12 cellular contexts compared by ENCODE assay signal in genomic region chr1:209405183-209405823, GRCh38.
DNase-seq lines count a peak whose midpoint lies in the region; ATAC-seq, FAIRE-seq and TF ChIP-seq lines count a peak whose summit lies in the region.
"Had no signal": no experiment of that assay in that cellular context is flagged by ENCODE, and none has a peak within 500 bp of the region (broad histone marks: within the 10 kb centered on the region; RNA-seq: fewer than 3 reads in every experiment).

No MANE protein-coding gene starts in this region.

- no peak for ATAC-seq in CD8-positive, alpha-beta T cell
- ATAC-seq: body of pancreas had no signal

- POLR2A ChIA-PET in CD4-positive, alpha-beta memory T cell (lab: Charles Lee; ENCODE audit: partially characterized antibody): no interaction called here
- POLR2A ChIA-PET in CD8-positive, alpha-beta T cell (lab: Charles Lee): no interaction called here

- peak; percentile 81 for DNase-seq in ELR (ENCODE audit: low read depth)
- DNase-seq in NT2/D1 (ENCODE audit: low read depth, low spot score): peak; percentile 73
- DNase-seq in bronchial epithelial cell (ENCODE audit: low read depth): peak; percentile 69
- no peak for DNase-seq in mesothelial cell of epicardium (ENCODE audit: low spot score in 2 of 2, unreplicated experiment in 2 of 2)
- no peak for DNase-seq in islet precursor cell
- no peak for DNase-seq in NCI-H2196 treated with DMSO at 0.1 percent for 48 hours (lab: John Stamatoyannopoulos, UW; ENCODE audit: unreplicated experiment)
- DNase-seq in CD4-positive, alpha-beta memory T cell: no peak
- DNase-seq in CD8-positive, alpha-beta T cell: no peak
- DNase-seq: body of pancreas; CD4-positive, alpha-beta T cell; NCI-H446 had no signal

- H3K36me3 ChIP-seq in NT2/D1 (ENCODE audit: insufficient read depth, insufficient read length, low read length) (no peaks in the 10 kb centered on the region), bronchial epithelial cell (ENCODE audit: control insufficient read depth, insufficient read depth, low read length) (no peaks in the 10 kb centered on the region)
- H3K36me3 ChIP-seq in CD4-positive, alpha-beta memory T cell (ENCODE audit: insufficient read depth, low read length): no peaks in the 10 kb centered on the region
- no peaks in the 10 kb centered on the region for H3K36me3 ChIP-seq in CD8-positive, alpha-beta T cell (ENCODE audit: insufficient read depth, low read length)

- intact Hi-C loops in CD4-positive, alpha-beta memory T cell (cut with micrococcal nuclease): no loop called here
- intact Hi-C loops in CD8-positive, alpha-beta T cell (cut with DNase I, micrococcal nuclease): no loop called here

- H3K36me3 Mint-ChIP-seq in mesothelial cell of epicardium: no peaks in the 10 kb centered on the region
- H3K36me3 Mint-ChIP-seq in CD4-positive, alpha-beta memory T cell: no peaks in the 10 kb centered on the region
- no peaks in the 10 kb centered on the region for H3K36me3 Mint-ChIP-seq in CD8-positive, alpha-beta T cell

- FAIRE-seq in bronchial epithelial cell (lab: Jason Lieb, UNC): no peak

- peak overlapping the region; percentile 51 for H3K9ac ChIP-seq in NT2/D1 (ENCODE audit: insufficient read length, low read depth)

- H3K4me3 ChIP-seq in NT2/D1 (ENCODE audit: insufficient read length, low read depth) (no peak overlapping the region), bronchial epithelial cell (ENCODE audit: low read depth, low read length) (no peak overlapping the region)
- no peak overlapping the region for H3K4me3 ChIP-seq in CD4-positive, alpha-beta memory T cell (ENCODE audit: low read length in 2 of 2)
- H3K4me3 ChIP-seq in CD8-positive, alpha-beta T cell (ENCODE audit: low read depth, low read length): no peak overlapping the region
- H3K4me3 ChIP-seq: body of pancreas, skin epidermis had no signal

- H3K27me3 Mint-ChIP-seq in mesothelial cell of epicardium (ENCODE audit: low read depth): no peaks in the 10 kb centered on the region
- peaks cover 0 to 10% of the 10 kb centered on the region in 2 donors for H3K27me3 Mint-ChIP-seq in CD4-positive, alpha-beta memory T cell
- H3K27me3 Mint-ChIP-seq in CD8-positive, alpha-beta T cell (ENCODE audit: low read depth): peaks cover 3% of the 10 kb centered on the region

- H3K9me3 Mint-ChIP-seq in mesothelial cell of epicardium: no peaks in the 10 kb centered on the region
- peaks cover 0 to 2% (median 0%) of the 10 kb centered on the region in 8 donors for H3K9me3 Mint-ChIP-seq in CD4-positive, alpha-beta memory T cell
- H3K9me3 Mint-ChIP-seq in CD8-positive, alpha-beta T cell: no peaks in the 10 kb centered on the region
- H3K9me3 Mint-ChIP-seq: CD4-positive, alpha-beta T cell had no signal

- TF ChIP-seq CTCF in bronchial epithelial cell (IDR thresholded peaks at IDR 0.05; ENCODE audit: insufficient read depth, low read length, severe bottlenecking) (no peak), mesothelial cell of epicardium (IDR thresholded peaks at IDR 0.05; ENCODE audit: unreplicated experiment) (no peak)
- TF ChIP-seq CTCF in CD8-positive, alpha-beta T cell (IDR thresholded peaks at IDR 0.05): no peak

- CTCF ChIA-PET in CD4-positive, alpha-beta memory T cell (lab: Charles Lee; ENCODE audit: partially characterized antibody): no interaction called here
- CTCF ChIA-PET in CD8-positive, alpha-beta T cell (lab: Charles Lee): interaction anchor here (0.6 to 0.7 kb wide), 2 partner anchors 12 to 31 kb away, joined by 3 read pairs; no protein-coding TSS in a partner anchor

- H3K27me3 ChIP-seq in NT2/D1 (ENCODE audit: insufficient read depth, insufficient read length) (no peaks in the 10 kb centered on the region), bronchial epithelial cell (ENCODE audit: control insufficient read depth, insufficient read depth, low read length) (no peaks in the 10 kb centered on the region)
- no peaks in the 10 kb centered on the region for H3K27me3 ChIP-seq in CD4-positive, alpha-beta memory T cell (ENCODE audit: insufficient read depth, low read length)
- H3K27me3 ChIP-seq in CD8-positive, alpha-beta T cell (ENCODE audit: insufficient read depth, low read length): no peaks in the 10 kb centered on the region
- H3K27me3 ChIP-seq: body of pancreas had no signal

- peaks cover 9% of the 10 kb centered on the region for H3K9me3 ChIP-seq in NT2/D1 (ENCODE audit: insufficient read depth, low read length)
- no peaks in the 10 kb centered on the region for H3K9me3 ChIP-seq in CD4-positive, alpha-beta memory T cell (ENCODE audit: control insufficient read depth in 1 of 2, low read length in 2 of 2)
- H3K9me3 ChIP-seq in CD8-positive, alpha-beta T cell (ENCODE audit: low read length): no peaks in the 10 kb centered on the region
- H3K9me3 ChIP-seq: body of pancreas had no signal

- H3K27ac Mint-ChIP-seq in mesothelial cell of epicardium: peak overlapping the region; percentile 63
- no peak overlapping the region for H3K27ac Mint-ChIP-seq in CD4-positive, alpha-beta memory T cell
- no peak overlapping the region for H3K27ac Mint-ChIP-seq in CD8-positive, alpha-beta T cell
- H3K27ac Mint-ChIP-seq: CD4-positive, alpha-beta T cell had no signal

- no peak overlapping the region for H3K4me3 Mint-ChIP-seq in mesothelial cell of epicardium
- no peak overlapping the region for H3K4me3 Mint-ChIP-seq in CD4-positive, alpha-beta memory T cell
- no peak overlapping the region for H3K4me3 Mint-ChIP-seq in CD8-positive, alpha-beta T cell
- H3K4me3 Mint-ChIP-seq: CD4-positive, alpha-beta T cell had no signal

- H3K4me1 Mint-ChIP-seq in mesothelial cell of epicardium: peaks cover 25% of the 10 kb centered on the region
- H3K4me1 Mint-ChIP-seq in CD4-positive, alpha-beta memory T cell: no peaks in the 10 kb centered on the region
- H3K4me1 Mint-ChIP-seq in CD8-positive, alpha-beta T cell (ENCODE audit: low read depth): no peaks in the 10 kb centered on the region

- H3K27ac ChIP-seq in CD4-positive, alpha-beta memory T cell (ENCODE audit: low read depth, low read length): no peak overlapping the region
- H3K27ac ChIP-seq in CD8-positive, alpha-beta T cell (ENCODE audit: low read depth, low read length): no peak overlapping the region
- H3K27ac ChIP-seq: body of pancreas had no signal

- peaks cover 7% of the 10 kb centered on the region for H3K4me1 ChIP-seq in NT2/D1 (ENCODE audit: insufficient read depth, insufficient read length)
- H3K4me1 ChIP-seq in CD4-positive, alpha-beta memory T cell (ENCODE audit: insufficient read depth, low read length): no peaks in the 10 kb centered on the region
- H3K4me1 ChIP-seq in CD8-positive, alpha-beta T cell (ENCODE audit: insufficient read depth, low read length): no peaks in the 10 kb centered on the region
- H3K4me1 ChIP-seq: body of pancreas had no signal

Comparison
In these comparisons a context has a peak if more than half of its experiments do, and no peak if none do; other contexts are left out.
1. DNase-seq: peak in ELR (single experiment), NT2/D1 (single experiment) and bronchial epithelial cell (single experiment); none in mesothelial cell of epicardium (0 of 2), islet precursor cell (single experiment), NCI-H2196 treated with DMSO at 0.1 percent for 48 hours (single experiment), CD4-positive, alpha-beta memory T cell (0 of 5) and CD8-positive, alpha-beta T cell (0 of 7).